8 cellular contexts compared by ENCODE assay signal in the genomic region with DNA sequence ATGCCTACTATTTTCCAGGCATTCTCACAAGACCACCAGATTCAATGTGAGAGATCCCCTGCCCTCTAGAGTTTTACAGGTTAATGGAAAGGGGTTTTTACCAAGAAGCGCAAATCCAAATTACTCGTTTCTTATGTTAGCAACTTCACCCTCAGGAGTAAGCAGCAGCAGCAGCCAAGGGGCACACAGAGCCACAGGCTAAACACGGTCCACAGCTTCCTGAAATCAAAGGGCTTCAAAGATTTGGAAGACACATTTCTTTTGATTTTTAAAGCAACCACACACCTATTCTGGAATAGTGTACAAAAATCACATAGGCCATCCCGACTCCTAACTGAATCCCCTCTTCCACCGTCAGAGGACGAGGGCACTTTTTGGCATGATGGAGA.
DNase-seq lines count a peak whose midpoint lies in the region; ATAC-seq and TF ChIP-seq lines count a peak whose summit lies in the region.

No MANE protein-coding gene starts in this region.

- no peak overlapping the region for H3K27ac Mint-ChIP-seq in GM23338
- H3K27ac Mint-ChIP-seq in stimulated activated effector memory CD8-positive, alpha-beta T cell treated with anti-CD3 and anti-CD28 coated beads, Interleukin-12 subunit alpha, Interleukin-12 subunit beta, amount 100 ng/mL, for 72 hours = peak overlapping the region; percentile 98

- peak overlapping the region; percentile 98 for H2AFZ ChIP-seq in GM23338

- no peaks in the 10 kb centered on the region for H4K20me1 ChIP-seq in GM23338 (replicated peaks; ENCODE audit: insufficient read depth)

- H3K4me1 ChIP-seq in GM23338 (ENCODE audit: insufficient read depth) (peaks cover 28% of the 10 kb centered on the region), right cardiac atrium (ENCODE audit: control insufficient read depth, insufficient read depth, low read length) (peaks cover 5% of the 10 kb centered on the region)

- H3K4me1 Mint-ChIP-seq in GM23338 = peaks cover 36% of the 10 kb centered on the region
- H3K4me1 Mint-ChIP-seq in stimulated activated effector memory CD8-positive, alpha-beta T cell treated with anti-CD3 and anti-CD28 coated beads, Interleukin-12 subunit alpha, Interleukin-12 subunit beta, amount 100 ng/mL, for 72 hours = peaks cover 76% of the 10 kb centered on the region

- H3F3A ChIP-seq in GM23338 (replicated peaks; ENCODE audit: low read depth) = 0 out of 2 replicates have a peak, but pooled peaks cover 5% of the 10 kb centered on the region

- no peaks in the 10 kb centered on the region for H3K9me2 ChIP-seq in GM23338 (ENCODE audit: insufficient read depth)

- H3K9me3 Mint-ChIP-seq in GM23338 = no peaks in the 10 kb centered on the region
- H3K9me3 Mint-ChIP-seq in stimulated activated effector memory CD8-positive, alpha-beta T cell treated with anti-CD3 and anti-CD28 coated beads, Interleukin-12 subunit alpha, Interleukin-12 subunit beta, amount 100 ng/mL, for 72 hours = no peaks in the 10 kb centered on the region

- no peak for ATAC-seq in GM23338
- no peak for ATAC-seq in right cardiac atrium
- no peak for ATAC-seq in stimulated activated effector memory CD8-positive, alpha-beta T cell treated with anti-CD3 and anti-CD28 coated beads, Interleukin-12 subunit alpha, Interleukin-12 subunit beta, amount 100 ng/mL, for 72 hours
- ATAC-seq in HG02884 (IDR thresholded peaks at IDR 0.05; ENCODE audit: unreplicated experiment) = no peak

- H3K4me2 ChIP-seq in GM23338 = peak overlapping the region; percentile 57

- H3K79me2 ChIP-seq in GM23338 (replicated peaks; ENCODE audit: insufficient read depth) = no peaks in the 10 kb centered on the region

- TF ChIP-seq CTCF in GM23338 (conservative IDR thresholded peaks at IDR 0.05; ENCODE audit: low read depth in 2 of 2) (no peak), VCaP (conservative IDR thresholded peaks at IDR 0.05) (no peak)

- intact Hi-C loops in right cardiac atrium (cut with DNase I) = loop anchor here in 2 of 4 donors (5.0 to 10.0 kb wide), 3 partner anchors 95 to 135 kb away; a partner anchor contains a TSS

- peaks cover 22% of the 10 kb centered on the region for H3K27me3 Mint-ChIP-seq in GM23338 (ENCODE audit: insufficient read depth, low read depth, poor library complexity)

- no peaks in the 10 kb centered on the region; the same call in 2 of the 3 replicates for H3K36me3 Mint-ChIP-seq in GM23338 (ENCODE audit: low read depth)
- H3K36me3 Mint-ChIP-seq in stimulated activated effector memory CD8-positive, alpha-beta T cell treated with anti-CD3 and anti-CD28 coated beads, Interleukin-12 subunit alpha, Interleukin-12 subunit beta, amount 100 ng/mL, for 72 hours = peaks cover 88% of the 10 kb centered on the region

- no peaks in the 10 kb centered on the region for H3K36me3 ChIP-seq in GM23338 (ENCODE audit: insufficient read depth)

- DNase-seq in GM23338 (ENCODE audit: low spot score) (no peak), right cardiac atrium (no peak), cerebellar cortex (ENCODE audit: low spot score) (no peak), NCI-H1694 treated with DMSO at 0.1 percent for 48 hours (lab: John Stamatoyannopoulos, UW) (no peak)
- DNase-seq in stimulated activated effector memory CD8-positive, alpha-beta T cell treated with anti-CD3 and anti-CD28 coated beads, Interleukin-12 subunit alpha, Interleukin-12 subunit beta, amount 100 ng/mL, for 72 hours (ENCODE audit: low spot score in 2 of 2) = no peak
- DNase-seq in effector CD8-positive, alpha-beta T cell (lab: John Stamatoyannopoulos, UW) = no peak

- H3K4me3 ChIP-seq in GM23338 (no peak overlapping the region), right cardiac atrium (ENCODE audit: low read length) (no peak overlapping the region)

- H3K27me3 ChIP-seq in GM23338 (ENCODE audit: insufficient read depth) (peaks cover 29% of the 10 kb centered on the region), right cardiac atrium (ENCODE audit: control insufficient read depth, insufficient read depth) (no peaks in the 10 kb centered on the region)

- H3K27ac ChIP-seq in GM23338 (ENCODE audit: low read depth) (no peak overlapping the region), VCaP (peak overlapping the region; percentile 91), right cardiac atrium (ENCODE audit: low read length) (peak overlapping the region; percentile 82)

- no peak overlapping the region; the same call in 2 of the 3 replicates for H3K4me3 Mint-ChIP-seq in GM23338
- peak overlapping the region; percentile 72 for H3K4me3 Mint-ChIP-seq in stimulated activated effector memory CD8-positive, alpha-beta T cell treated with anti-CD3 and anti-CD28 coated beads, Interleukin-12 subunit alpha, Interleukin-12 subunit beta, amount 100 ng/mL, for 72 hours

- 59% methylated on average over 6 of the region's 6 CpGs for WGBS in right cardiac atrium

- no peaks in the 10 kb centered on the region for H3K9me3 ChIP-seq in right cardiac atrium (ENCODE audit: control insufficient read depth, low read length)

TF ChIP-seq in GM23338, 12 proteins besides CTCF, POLR2A, EP300 and RAD21 (continues in another document):
- no peak for TF ChIP-seq EZH2 (IDR thresholded peaks at IDR 0.05; ENCODE audit: low read depth, unreplicated experiment)
- no peak for TF ChIP-seq EZH2phosphoT487 (IDR thresholded peaks at IDR 0.05; ENCODE audit: unreplicated experiment)
- TF ChIP-seq, protein P1, sequence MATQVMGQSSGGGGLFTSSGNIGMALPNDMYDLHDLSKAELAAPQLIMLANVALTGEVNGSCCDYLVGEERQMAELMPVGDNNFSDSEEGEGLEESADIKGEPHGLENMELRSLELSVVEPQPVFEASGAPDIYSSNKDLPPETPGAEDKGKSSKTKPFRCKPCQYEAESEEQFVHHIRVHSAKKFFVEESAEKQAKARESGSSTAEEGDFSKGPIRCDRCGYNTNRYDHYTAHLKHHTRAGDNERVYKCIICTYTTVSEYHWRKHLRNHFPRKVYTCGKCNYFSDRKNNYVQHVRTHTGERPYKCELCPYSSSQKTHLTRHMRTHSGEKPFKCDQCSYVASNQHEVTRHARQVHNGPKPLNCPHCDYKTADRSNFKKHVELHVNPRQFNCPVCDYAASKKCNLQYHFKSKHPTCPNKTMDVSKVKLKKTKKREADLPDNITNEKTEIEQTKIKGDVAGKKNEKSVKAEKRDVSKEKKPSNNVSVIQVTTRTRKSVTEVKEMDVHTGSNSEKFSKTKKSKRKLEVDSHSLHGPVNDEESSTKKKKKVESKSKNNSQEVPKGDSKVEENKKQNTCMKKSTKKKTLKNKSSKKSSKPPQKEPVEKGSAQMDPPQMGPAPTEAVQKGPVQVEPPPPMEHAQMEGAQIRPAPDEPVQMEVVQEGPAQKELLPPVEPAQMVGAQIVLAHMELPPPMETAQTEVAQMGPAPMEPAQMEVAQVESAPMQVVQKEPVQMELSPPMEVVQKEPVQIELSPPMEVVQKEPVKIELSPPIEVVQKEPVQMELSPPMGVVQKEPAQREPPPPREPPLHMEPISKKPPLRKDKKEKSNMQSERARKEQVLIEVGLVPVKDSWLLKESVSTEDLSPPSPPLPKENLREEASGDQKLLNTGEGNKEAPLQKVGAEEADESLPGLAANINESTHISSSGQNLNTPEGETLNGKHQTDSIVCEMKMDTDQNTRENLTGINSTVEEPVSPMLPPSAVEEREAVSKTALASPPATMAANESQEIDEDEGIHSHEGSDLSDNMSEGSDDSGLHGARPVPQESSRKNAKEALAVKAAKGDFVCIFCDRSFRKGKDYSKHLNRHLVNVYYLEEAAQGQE (IDR thresholded peaks at IDR 0.05; ENCODE audit: unreplicated experiment) = no peak
- TF ChIP-seq STAT1 (IDR thresholded peaks at IDR 0.05; ENCODE audit: unreplicated experiment) = no peak
- TF ChIP-seq NANOG (IDR thresholded peaks at IDR 0.05; ENCODE audit: borderline replicate concordance) = no peak
- TF ChIP-seq ZNF331 (CRISPR knock-in tag; IDR thresholded peaks at IDR 0.05; ENCODE audit: low read depth) = no peak
